Comparison of ENCODE assay signal across 8 cellular contexts in the genomic region with DNA sequence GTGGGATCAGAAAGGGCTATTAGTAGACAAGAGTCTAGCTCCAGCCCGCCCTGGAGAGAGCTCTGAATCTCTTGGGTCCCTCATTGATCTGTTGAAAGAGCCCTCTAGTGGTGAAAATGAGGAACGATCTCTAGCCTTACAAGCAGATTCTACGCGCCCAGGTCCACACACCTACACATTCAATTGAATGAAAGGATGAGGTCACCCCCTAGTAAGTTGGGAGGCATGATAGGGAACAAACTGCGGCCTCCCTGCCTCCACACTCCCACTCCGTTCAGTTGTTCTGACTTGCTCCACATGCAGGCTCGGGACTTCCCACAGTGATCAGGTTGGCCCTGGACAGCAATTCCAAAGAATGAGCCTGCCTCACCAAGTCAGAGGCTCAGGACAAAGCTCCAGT. TPM values are rescaled to one million over a fixed set of nuclear protein-coding genes. Genes with fewer than 3 reads are reported as not detected.
A peak's percentile ranks its signal among the peaks of the same experiment; 100 is the strongest.
DNase-seq lines count a peak whose midpoint lies in the region; ATAC-seq, FAIRE-seq and TF ChIP-seq lines count a peak whose summit lies in the region.

No MANE protein-coding gene starts in this region.

- H3K36me3 ChIP-seq in CD8-positive, alpha-beta T cell (ENCODE audit: insufficient read depth, low read length): no peaks in the 10 kb centered on the region
- H3K36me3 ChIP-seq in parathyroid adenoma (ENCODE audit: control insufficient read depth, insufficient read depth, low read length): no peaks in the 10 kb centered on the region
- H3K36me3 ChIP-seq in aorta (ENCODE audit: control insufficient read depth in 1 of 2, insufficient read depth in 2 of 2, low read length in 1 of 2): no peaks in the 10 kb centered on the region

- whole genome bisulfite sequencing in aorta, 2 donors: 11 to 13% methylated on average over 7 of the region's 7 CpGs

- DNase-seq in CD8-positive, alpha-beta T cell: peak in 6 of 7 experiments; percentile 3 to 59 (median 24)
- DNase-seq in H54 (ENCODE audit: insufficient read length, low spot score) (peak; percentile 11), NCI-H748 (lab: John Stamatoyannopoulos, UW; ENCODE audit: unreplicated experiment) (peak; percentile 70), fibroblast of the conjunctiva (ENCODE audit: low read depth) (peak; percentile 4), aorta (no peak), NCI-H526 treated with DMSO at 0.1 percent for 48 hours (lab: John Stamatoyannopoulos, UW) (no peak)
- DNase-seq in activated T-cell treated with anti-CD3 and anti-CD28 coated beads, Interleukin-2, amount 50 U/mL, for 1 hour: peak; percentile 27

- peak; percentile 56 for ATAC-seq in CD8-positive, alpha-beta T cell
- ATAC-seq in aorta (ENCODE audit: low FRiP score): no peak

- no peaks in the 10 kb centered on the region for H3K4me1 Mint-ChIP-seq in CD8-positive, alpha-beta T cell (ENCODE audit: low read depth)

- no peaks in the 10 kb centered on the region for H3K79me2 ChIP-seq in parathyroid adenoma

- H3K4me2 ChIP-seq in parathyroid adenoma (ENCODE audit: low read length): no peak overlapping the region

- TF ChIP-seq POLR2A in H54 (IDR thresholded peaks at IDR 0.05; ENCODE audit: low read depth, low read length): no peak

- POLR2A ChIA-PET in CD8-positive, alpha-beta T cell (lab: Charles Lee): no interaction called here

- intact Hi-C loops in CD8-positive, alpha-beta T cell (cut with DNase I, micrococcal nuclease): loop anchor here in 1 of 2 experiments (1.0 to 2.0 kb wide), 2 partner anchors 211 to 518 kb away; no protein-coding TSS in a partner anchor
- intact Hi-C loops in aorta (cut with DNase I): no loop called here

- CTCF ChIA-PET in CD8-positive, alpha-beta T cell (lab: Charles Lee): interaction anchor here (0.6 to 2.7 kb wide), 39 partner anchors 8 to 523 kb away, joined by 3 to 61 read pairs (median 4); no protein-coding TSS in a partner anchor

- no peak overlapping the region for H3K4me3 ChIP-seq in CD8-positive, alpha-beta T cell (ENCODE audit: low read depth, low read length)
- H3K4me3 ChIP-seq in parathyroid adenoma (ENCODE audit: low read depth, low read length) (no peak overlapping the region), aorta (ENCODE audit: low read length in 2 of 2) (no peak overlapping the region)

- no peak overlapping the region for H3K27ac Mint-ChIP-seq in CD8-positive, alpha-beta T cell

- no peak for FAIRE-seq in H54 (lab: Jason Lieb, UNC)

- H3K9ac ChIP-seq in parathyroid adenoma: no peak overlapping the region

- H3K4me3 Mint-ChIP-seq in CD8-positive, alpha-beta T cell: no peak overlapping the region

- peaks cover 43% of the 10 kb centered on the region for H3K27me3 Mint-ChIP-seq in CD8-positive, alpha-beta T cell (ENCODE audit: low read depth)

- peak; percentile 72 for TF ChIP-seq CTCF in CD8-positive, alpha-beta T cell (IDR thresholded peaks at IDR 0.05)
- peak; percentile 58 for TF ChIP-seq CTCF in parathyroid adenoma (IDR thresholded peaks at IDR 0.05)

- H3K27me3 ChIP-seq in CD8-positive, alpha-beta T cell (ENCODE audit: insufficient read depth, low read length): peaks cover 20% of the 10 kb centered on the region
- no peaks in the 10 kb centered on the region for H3K27me3 ChIP-seq in parathyroid adenoma (ENCODE audit: control insufficient read depth, insufficient read depth, low read length)
- peaks cover 0 to 1% of the 10 kb centered on the region in 2 donors for H3K27me3 ChIP-seq in aorta (ENCODE audit: control insufficient read depth in 1 of 2, insufficient read depth in 2 of 2, low read length in 1 of 2)

- no peak overlapping the region for H3K27ac ChIP-seq in CD8-positive, alpha-beta T cell (ENCODE audit: low read depth, low read length)
- H3K27ac ChIP-seq in parathyroid adenoma: no peak overlapping the region
- H3K27ac ChIP-seq in aorta (ENCODE audit: low read depth in 1 of 2, low read length in 2 of 2): no peak overlapping the region

- no peak overlapping the region for H2AFZ ChIP-seq in parathyroid adenoma

- H3K9me3 ChIP-seq in CD8-positive, alpha-beta T cell (ENCODE audit: low read length): no peaks in the 10 kb centered on the region
- no peaks in the 10 kb centered on the region for H3K9me3 ChIP-seq in parathyroid adenoma (ENCODE audit: control insufficient read depth, low read length)
- peaks cover 2% of the 10 kb centered on the region for H3K9me3 ChIP-seq in aorta (ENCODE audit: control insufficient read depth, low read length)

- no peaks in the 10 kb centered on the region for H3K36me3 Mint-ChIP-seq in CD8-positive, alpha-beta T cell

- H3K4me1 ChIP-seq in CD8-positive, alpha-beta T cell (ENCODE audit: insufficient read depth, low read length): no peaks in the 10 kb centered on the region
- H3K4me1 ChIP-seq in parathyroid adenoma: no peaks in the 10 kb centered on the region
- no peaks in the 10 kb centered on the region for H3K4me1 ChIP-seq in aorta (ENCODE audit: control insufficient read depth in 1 of 2, insufficient read depth in 2 of 2, low read length in 2 of 2)

- no peaks in the 10 kb centered on the region for H3K9me3 Mint-ChIP-seq in CD8-positive, alpha-beta T cell

RNA-seq across cellular contexts. Expression of a gene that starts 2.9 kb away (rescaled TPM):
- total RNA-seq in CD8-positive, alpha-beta T cell: not detected
- total RNA-seq in aorta: not detected
- not detected for polyA plus RNA-seq in aorta

Comparison
In these comparisons a context has a peak if more than half of its experiments do, and no peak if none do; other contexts are left out.
1. DNase-seq: peak in CD8-positive, alpha-beta T cell (6 of 7), H54 (single experiment), NCI-H748 (single experiment), activated T-cell treated with anti-CD3 and anti-CD28 coated beads, Interleukin-2, amount 50 U/mL, for 1 hour (single experiment) and fibroblast of the conjunctiva (single experiment); none in aorta (0 of 2) and NCI-H526 treated with DMSO at 0.1 percent for 48 hours (single experiment).